In the genomic region with DNA sequence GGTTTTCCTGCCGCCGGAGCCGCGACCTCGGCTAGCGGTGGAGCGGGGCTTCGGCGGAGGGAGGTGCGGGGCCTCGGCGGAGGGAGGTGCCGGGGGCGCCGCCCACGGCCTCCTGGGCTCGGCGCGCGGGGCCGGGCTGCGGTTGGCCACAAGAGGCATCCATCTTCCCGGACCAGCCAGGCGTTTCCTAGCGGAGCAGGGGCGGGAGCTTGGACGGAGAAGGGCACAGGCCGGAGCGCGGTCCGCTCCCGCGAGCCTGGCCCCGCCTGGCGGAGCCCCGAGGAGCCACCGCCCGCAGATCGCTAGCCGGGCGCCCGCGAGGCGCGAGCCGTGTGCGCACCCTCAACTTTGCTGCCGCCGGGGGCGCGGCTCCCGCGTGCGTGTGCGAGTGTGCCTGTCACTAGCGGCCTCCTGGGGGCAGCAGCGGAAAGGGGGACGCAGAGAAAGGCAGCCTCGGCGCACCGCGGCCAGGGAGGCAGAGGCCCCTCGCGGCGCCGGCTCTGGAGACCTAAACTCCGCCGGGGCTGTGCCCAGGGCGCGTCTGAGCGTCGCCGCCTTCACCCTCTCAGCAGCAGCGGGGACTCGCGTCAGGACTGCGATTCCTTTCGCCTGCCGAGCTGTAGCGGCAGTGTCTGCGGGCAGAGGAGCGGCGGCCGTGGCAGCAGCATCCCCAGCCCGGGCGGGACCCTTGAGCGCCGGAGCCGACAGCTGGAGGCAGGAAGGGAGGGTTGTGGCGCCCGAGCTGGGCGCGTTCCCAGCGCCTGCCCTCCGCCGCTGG, we compare ENCODE assay signal across 8 cellular contexts.
DNase-seq lines count a peak whose midpoint lies in the region; TF ChIP-seq lines count a peak whose summit lies in the region.

No MANE protein-coding gene starts in this region.

- TF ChIP-seq CTCF in GM20000 (IDR thresholded peaks at IDR 0.05; ENCODE audit: extremely low read depth, missing control alignments) = peak; percentile 95

- peak; percentile 43 for DNase-seq in CMK (ENCODE audit: low read depth)
- DNase-seq in GM20000 (ENCODE audit: low spot score) = peak; percentile 95
- DNase-seq in HS-27A (ENCODE audit: low read depth) = peak; percentile 78
- peak; percentile 85 for DNase-seq in NOMO-1 treated with DMSO at 0.1 percent for 48 hours (lab: John Stamatoyannopoulos, UW; ENCODE audit: unreplicated experiment)
- peak; percentile 80 for DNase-seq in activated CD8-positive, alpha-beta memory T cell treated with anti-CD3 and anti-CD28 coated beads, Interleukin-2, amount 50 U/mL, for 4 hours
- peak; percentile 74 for DNase-seq in epidermal melanocyte (ENCODE audit: insufficient read length, low spot score)
- peak; percentile 93 for DNase-seq in midbrain (lab: John Stamatoyannopoulos, UW)
- DNase-seq in stimulated activated CD8-positive, alpha-beta memory T cell treated with anti-CD3 and anti-CD28 coated beads, Interleukin-15, amount 100 ng/mL, for 4 hours (ENCODE audit: low read depth in 2 of 2) = peak; percentile 50 to 67

Comparison
In these comparisons a context has a peak if more than half of its experiments do, and no peak if none do; other contexts are left out.
1. Peak in every context shown above with its lines: DNase-seq.
2. DNase-seq: peak in every context shown above with its lines; median percentile 95 in GM20000; 93 in midbrain; 85 in NOMO-1 treated with DMSO at 0.1 percent for 48 hours; 80 in activated CD8-positive, alpha-beta memory T cell treated with anti-CD3 and anti-CD28 coated beads, Interleukin-2, amount 50 U/mL, for 4 hours; 78 in HS-27A; 74 in epidermal melanocyte; 58 in stimulated activated CD8-positive, alpha-beta memory T cell treated with anti-CD3 and anti-CD28 coated beads, Interleukin-15, amount 100 ng/mL, for 4 hours; 43 in CMK.